Comparison of ENCODE assay signal across 2 cellular contexts in the genomic region with DNA sequence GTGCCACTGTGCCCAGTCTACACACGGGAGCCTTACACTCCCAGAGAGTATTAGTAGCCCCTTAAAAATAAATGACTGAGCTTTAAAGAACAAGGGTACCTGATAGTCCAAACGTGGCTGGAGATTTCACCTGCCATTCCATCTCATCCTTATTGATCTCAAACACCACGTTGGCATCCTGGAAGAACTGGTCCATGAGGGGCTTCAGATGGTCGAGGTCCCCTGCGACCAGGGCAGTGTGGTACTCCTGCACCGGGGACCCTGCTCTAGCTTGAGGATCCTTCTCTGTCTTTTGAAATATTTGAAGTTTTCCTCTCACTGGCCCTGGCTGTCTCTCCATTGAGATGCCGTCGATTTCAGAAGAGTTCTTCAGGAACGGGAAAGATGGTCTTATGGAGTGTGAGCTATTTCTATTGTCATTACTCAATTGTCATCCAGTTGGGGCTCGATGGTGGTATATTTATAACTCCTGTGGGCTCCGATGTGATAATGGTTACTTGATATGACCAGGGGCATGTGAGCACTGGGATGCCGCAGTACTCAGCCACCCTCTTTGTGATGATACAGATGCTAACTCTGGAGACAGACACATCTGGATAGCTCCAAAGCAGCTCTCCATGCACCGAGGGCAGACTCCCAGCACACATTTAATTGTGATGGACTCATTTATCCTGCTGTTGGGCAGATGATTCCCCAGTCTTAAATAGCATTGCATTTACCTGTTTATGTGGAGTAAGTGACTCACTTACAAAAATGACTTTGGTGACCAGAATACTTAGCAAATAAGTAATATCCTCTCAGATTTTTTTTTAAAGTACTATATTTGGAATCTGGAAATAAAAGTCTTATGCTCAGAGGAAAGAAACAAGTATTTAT.
TF ChIP-seq lines count a peak whose summit lies in the region.

No MANE protein-coding gene starts in this region.

TF ChIP-seq in IMR-90, 13 proteins besides CTCF, POLR2A, EP300 and RAD21:
- TF ChIP-seq FOS (IDR thresholded peaks at IDR 0.05; ENCODE audit: low read depth, low read length) (no peak), SMC3 (IDR thresholded peaks at IDR 0.05; ENCODE audit: low read depth, low read length) (no peak), BHLHE40 (IDR thresholded peaks at IDR 0.05; ENCODE audit: low read depth, low read length) (no peak), CEBPB (IDR thresholded peaks at IDR 0.05; ENCODE audit: low read depth, low read length) (no peak), MAZ (IDR thresholded peaks at IDR 0.05; ENCODE audit: borderline replicate concordance, low read depth, low read length) (no peak), MAFK (IDR thresholded peaks at IDR 0.05; ENCODE audit: low read depth, low read length) (no peak), RFX5 (IDR thresholded peaks at IDR 0.05; ENCODE audit: low read depth, low read length) (no peak), CHD1 (IDR thresholded peaks at IDR 0.05; ENCODE audit: low read depth, low read length) (no peak), MXI1 (IDR thresholded peaks at IDR 0.05; ENCODE audit: borderline replicate concordance, low read depth, low read length) (no peak), NFE2L2 (IDR thresholded peaks at IDR 0.05; ENCODE audit: low read depth, low read length) (no peak), RCOR1 (IDR thresholded peaks at IDR 0.05; ENCODE audit: insufficient replicate concordance, low read length) (no peak)
- TF ChIP-seq, protein P1, sequence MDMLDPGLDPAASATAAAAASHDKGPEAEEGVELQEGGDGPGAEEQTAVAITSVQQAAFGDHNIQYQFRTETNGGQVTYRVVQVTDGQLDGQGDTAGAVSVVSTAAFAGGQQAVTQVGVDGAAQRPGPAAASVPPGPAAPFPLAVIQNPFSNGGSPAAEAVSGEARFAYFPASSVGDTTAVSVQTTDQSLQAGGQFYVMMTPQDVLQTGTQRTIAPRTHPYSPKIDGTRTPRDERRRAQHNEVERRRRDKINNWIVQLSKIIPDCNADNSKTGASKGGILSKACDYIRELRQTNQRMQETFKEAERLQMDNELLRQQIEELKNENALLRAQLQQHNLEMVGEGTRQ (IDR thresholded peaks at IDR 0.05; ENCODE audit: low read depth, low read length): no peak
- TF ChIP-seq, protein P2, sequence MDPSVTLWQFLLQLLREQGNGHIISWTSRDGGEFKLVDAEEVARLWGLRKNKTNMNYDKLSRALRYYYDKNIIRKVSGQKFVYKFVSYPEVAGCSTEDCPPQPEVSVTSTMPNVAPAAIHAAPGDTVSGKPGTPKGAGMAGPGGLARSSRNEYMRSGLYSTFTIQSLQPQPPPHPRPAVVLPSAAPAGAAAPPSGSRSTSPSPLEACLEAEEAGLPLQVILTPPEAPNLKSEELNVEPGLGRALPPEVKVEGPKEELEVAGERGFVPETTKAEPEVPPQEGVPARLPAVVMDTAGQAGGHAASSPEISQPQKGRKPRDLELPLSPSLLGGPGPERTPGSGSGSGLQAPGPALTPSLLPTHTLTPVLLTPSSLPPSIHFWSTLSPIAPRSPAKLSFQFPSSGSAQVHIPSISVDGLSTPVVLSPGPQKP (IDR thresholded peaks at IDR 0.05; ENCODE audit: borderline replicate concordance, low read depth, low read length): no peak

TF ChIP-seq in H1, 55 proteins besides CTCF, POLR2A, EP300 and RAD21:
- TF ChIP-seq, protein P3, sequence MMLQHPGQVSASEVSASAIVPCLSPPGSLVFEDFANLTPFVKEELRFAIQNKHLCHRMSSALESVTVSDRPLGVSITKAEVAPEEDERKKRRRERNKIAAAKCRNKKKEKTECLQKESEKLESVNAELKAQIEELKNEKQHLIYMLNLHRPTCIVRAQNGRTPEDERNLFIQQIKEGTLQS (IDR thresholded peaks at IDR 0.05; ENCODE audit: insufficient read depth, low read depth, low read length): no peak
- TF ChIP-seq FOSL1 (IDR thresholded peaks at IDR 0.05; ENCODE audit: insufficient read depth, low read depth, low read length) (no peak), CTBP2 (IDR thresholded peaks at IDR 0.05; ENCODE audit: borderline replicate concordance, insufficient read depth, insufficient read length, low read length) (no peak), CBX5 (IDR thresholded peaks at IDR 0.05; ENCODE audit: low read depth, low read length) (no peak), ZNF274 (IDR thresholded peaks at IDR 0.05; ENCODE audit: borderline replicate concordance, extremely low read depth, low read length) (no peak), SAP30 (IDR thresholded peaks at IDR 0.05; ENCODE audit: insufficient read depth, insufficient replicate concordance, low read length) (no peak)
